Comparison of ENCODE assay signal across 1 cellular context in genomic region chr17:42340691-42341127, GRCh38.
TF ChIP-seq lines count a peak whose summit lies in the region.

No MANE protein-coding gene starts in this region.

TF ChIP-seq in GM23338, 12 proteins besides CTCF, POLR2A, EP300 and RAD21 (continued from another document):
- no peak for TF ChIP-seq ZNF462 (CRISPR knock-in tag; IDR thresholded peaks at IDR 0.05)
- no peak for TF ChIP-seq REST (IDR thresholded peaks at IDR 0.05; ENCODE audit: unreplicated experiment)
- no peak for TF ChIP-seq JUNB (IDR thresholded peaks at IDR 0.05; ENCODE audit: unreplicated experiment)
- no peak for TF ChIP-seq EZH2phosphoT487 (IDR thresholded peaks at IDR 0.05; ENCODE audit: unreplicated experiment)
